ENCODE assay signal across 8 cellular contexts in genomic region chr10:97534746-97535367, GRCh38. TPM values are rescaled to one million over a fixed set of nuclear protein-coding genes. Genes with fewer than 3 reads are reported as not detected.
A peak's percentile ranks its signal among the peaks of the same experiment; 100 is the strongest.
DNase-seq lines count a peak whose midpoint lies in the region; ATAC-seq and TF ChIP-seq lines count a peak whose summit lies in the region.

No MANE protein-coding gene starts in this region.

- TF ChIP-seq EP300 in tibial nerve (IDR thresholded peaks at IDR 0.05), result no peak

- H3K27me3 ChIP-seq in BJ (ENCODE audit: control insufficient read depth, insufficient read depth, low read length) (no peaks in the 10 kb centered on the region), foreskin keratinocyte (no peaks in the 10 kb centered on the region), tibial nerve (no peaks in the 10 kb centered on the region)

- no peak for TF ChIP-seq POLR2A in tibial nerve (IDR thresholded peaks at IDR 0.05)

- CTCF ChIA-PET in BJ (lab: Yijun Ruan, JAX), result interaction anchor here (1.0 to 3.1 kb wide), 14 partner anchors 10 to 110 kb away, joined by 3 to 43 read pairs (median 5); no protein-coding TSS in a partner anchor

- H3K27ac ChIP-seq in foreskin keratinocyte, result no peak overlapping the region
- no peak overlapping the region for H3K27ac ChIP-seq in tibial nerve

- H3K4me1 ChIP-seq in foreskin keratinocyte, result no peaks in the 10 kb centered on the region
- H3K4me1 ChIP-seq in tibial nerve, result peaks cover 0 to 16% (median 2%) of the 10 kb centered on the region in 4 donors

- H3K4me3 ChIP-seq in BJ (ENCODE audit: low read depth, low read length), result no peak overlapping the region
- H3K4me3 ChIP-seq in tibial nerve, result no peak overlapping the region

- POLR2A ChIA-PET in BJ (lab: Charles Lee), result interaction anchor here (0.6 kb wide), 1 partner anchor 114 kb away, joined by 3 read pairs; no protein-coding TSS in a partner anchor

- TF ChIP-seq CTCF in BJ (IDR thresholded peaks at IDR 0.05; ENCODE audit: insufficient read depth, low read depth, low read length) (peak; percentile 66), foreskin keratinocyte (conservative IDR thresholded peaks at IDR 0.05) (peak; percentile 72), tibial nerve (IDR thresholded peaks at IDR 0.05) (peak in 1 of 5 experiments; percentile 32)

- H3K36me3 ChIP-seq in BJ (ENCODE audit: control insufficient read depth, insufficient read depth, low read length), result no peaks in the 10 kb centered on the region
- no peaks in the 10 kb centered on the region for H3K36me3 ChIP-seq in tibial nerve

- H3K9me3 ChIP-seq in tibial nerve, result no peaks in the 10 kb centered on the region

- peak; percentile 43 for ATAC-seq in foreskin keratinocyte
- ATAC-seq in HG03442 (IDR thresholded peaks at IDR 0.05; ENCODE audit: unreplicated experiment), result no peak
- ATAC-seq in HG03095 (IDR thresholded peaks at IDR 0.05; ENCODE audit: unreplicated experiment), result no peak

- WGBS in tibial nerve, 2 donors, result 65 to 84% methylated on average over 6 of the region's 6 CpGs

- DNase-seq in BJ (ENCODE audit: low read depth) (no peak), HCEC 1CT (peak; percentile 18), foreskin keratinocyte (no peak), tibial nerve (ENCODE audit: low spot score in 2 of 2) (no peak)
- DNase-seq in activated CD4-positive, alpha-beta T cell treated with anti-CD3 and anti-CD28 coated beads, Interleukin-2, amount 50 U/mL, for 48 hours, result peak; percentile 42 to 60
- peak; percentile 10 to 34 for DNase-seq in stimulated activated CD4-positive, alpha-beta T cell treated with anti-CD3 and anti-CD28 coated beads, Interleukin-15, amount 100 ng/mL, for 48 hours (ENCODE audit: low read depth in 2 of 2)

RNA-seq across cellular contexts. Expression of gene UBTD1, which starts 36.1 kb away (rescaled TPM):
- polyA plus RNA-seq in BJ (2011; rRNA removed) (22.7 and 39.0 TPM in 2 replicates), foreskin keratinocyte (37.0 and 39.5 TPM in 2 replicates)
- polyA minus RNA-seq in BJ (2011; rRNA and poly(A)+ RNA removed), result 11.7 and 15.8 TPM in 2 replicates
- total RNA-seq in foreskin keratinocyte (24.3 and 26.3 TPM in 2 replicates), tibial nerve (10 to 100 TPM in 3 of 4 donors, 1 to 10 TPM in 1; 9.4 to 17.1 (median 16.5) TPM)

RNA-seq across cellular contexts. Expression of gene MMS19, which starts 36.6 kb away (rescaled TPM):
- 71.1 and 97.5 TPM in 2 replicates for polyA plus RNA-seq in BJ (2011; rRNA removed)
- 70.5 and 130 TPM in 2 replicates for polyA minus RNA-seq in BJ (2011; rRNA and poly(A)+ RNA removed)
- 101 and 107 TPM in 2 replicates for total RNA-seq in foreskin keratinocyte
- 79.9 and 87.3 TPM in 2 replicates for polyA plus RNA-seq in foreskin keratinocyte
- total RNA-seq in tibial nerve, result 10 to 100 TPM; 80.4 to 90.2 (median 88.4) TPM

RNA-seq across cellular contexts. Expression of gene ANKRD2, which starts 37.7 kb away (rescaled TPM):
- polyA plus RNA-seq in BJ (2011; rRNA removed) (0.16 and 0.37 TPM in 2 replicates), foreskin keratinocyte (1.2 and 2.1 TPM in 2 replicates)
- not detected in 2 replicates for polyA minus RNA-seq in BJ (2011; rRNA and poly(A)+ RNA removed)
- total RNA-seq in foreskin keratinocyte (1.1 and 1.6 TPM in 2 replicates), tibial nerve (1 to 10 TPM in 1 of 4 donors, under 1 TPM in 1, not detected in 2; 0.22 to 1.0 TPM)

RNA-seq across cellular contexts. Expression of gene HOGA1, which starts 49.3 kb away (rescaled TPM):
- polyA plus RNA-seq in BJ (2011; rRNA removed) (0.17 and 0.23 TPM in 2 replicates), foreskin keratinocyte (0.38 and 0.51 TPM in 2 replicates)
- polyA minus RNA-seq in BJ (2011; rRNA and poly(A)+ RNA removed), result 0.14 TPM in 1 of 2 replicates, not detected in the other
- total RNA-seq in foreskin keratinocyte (0.48 and 0.56 TPM in 2 replicates), tibial nerve (10 to 100 TPM in 3 of 4 donors, 1 to 10 TPM in 1; 3.6 to 31.6 (median 25.3) TPM)

RNA-seq across cellular contexts. Expression of gene C10orf62, which starts 54.7 kb away (rescaled TPM):
- not detected in 2 replicates for polyA plus RNA-seq in BJ (2011; rRNA removed)
- polyA minus RNA-seq in BJ (2011; rRNA and poly(A)+ RNA removed), result not detected in 2 replicates
- not detected in 2 replicates for total RNA-seq in foreskin keratinocyte
- polyA plus RNA-seq in foreskin keratinocyte, result not detected in 2 replicates
- 1 to 10 TPM; 1.1 to 1.7 (median 1.2) TPM for total RNA-seq in tibial nerve

Comparison
In these comparisons a context has a peak if more than half of its experiments do, and no peak if none do; other contexts are left out.
1. DNase-seq: peak in HCEC 1CT (single experiment), activated CD4-positive, alpha-beta T cell treated with anti-CD3 and anti-CD28 coated beads, Interleukin-2, amount 50 U/mL, for 48 hours (2 of 2) and stimulated activated CD4-positive, alpha-beta T cell treated with anti-CD3 and anti-CD28 coated beads, Interleukin-15, amount 100 ng/mL, for 48 hours (2 of 2); none in BJ (single experiment), foreskin keratinocyte (0 of 2) and tibial nerve (0 of 2).